1 cellular context compared by ENCODE assay signal in the genomic region with DNA sequence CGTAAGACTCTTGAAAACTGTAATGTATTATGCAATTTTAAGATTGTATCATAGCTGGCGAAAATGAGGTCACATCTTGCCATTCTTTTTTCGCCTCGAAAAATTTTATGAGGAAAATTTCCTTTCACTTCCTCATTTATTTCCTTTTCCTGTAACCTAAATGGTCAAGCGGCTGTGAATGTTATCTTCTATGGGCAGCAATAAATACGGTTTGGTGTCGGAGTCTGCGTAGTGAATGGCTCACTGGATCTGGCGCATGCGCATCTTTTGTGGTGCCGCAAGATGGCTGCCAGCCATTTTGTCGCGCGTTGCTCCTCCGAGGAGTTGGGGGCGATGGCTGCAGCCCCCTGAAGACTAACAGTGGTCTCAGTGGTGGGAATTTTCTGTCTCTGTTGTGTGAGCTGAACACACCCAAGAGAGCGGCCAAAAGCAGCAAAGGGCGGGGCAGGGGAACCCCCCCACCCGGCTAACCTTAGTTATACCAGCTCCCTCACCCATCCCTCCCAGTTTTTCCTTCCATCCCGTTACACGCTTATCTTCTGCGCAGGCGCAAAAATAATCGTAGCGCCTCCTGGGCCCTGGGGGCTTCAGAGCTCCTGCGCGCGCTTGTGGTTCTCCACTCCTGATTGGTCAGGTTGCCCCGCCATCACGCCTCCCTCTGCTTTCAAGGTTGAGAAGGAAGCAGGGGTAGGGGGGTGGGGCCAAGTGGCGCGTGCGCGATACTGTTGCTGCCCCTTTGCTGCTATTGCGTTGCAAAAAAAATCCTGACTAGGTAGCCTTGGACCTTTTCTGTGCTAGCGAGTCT.
TF ChIP-seq lines count a peak whose summit lies in the region.

A gene (plus strand): TSS at position 722 of the 805 bp plus-strand sequence. CDS start 568 bp downstream, outside the sequence.

TF ChIP-seq in K562, 482 proteins besides CTCF, POLR2A, EP300 and RAD21 (continued from another document and continues in another):
- TF ChIP-seq, protein P1, sequence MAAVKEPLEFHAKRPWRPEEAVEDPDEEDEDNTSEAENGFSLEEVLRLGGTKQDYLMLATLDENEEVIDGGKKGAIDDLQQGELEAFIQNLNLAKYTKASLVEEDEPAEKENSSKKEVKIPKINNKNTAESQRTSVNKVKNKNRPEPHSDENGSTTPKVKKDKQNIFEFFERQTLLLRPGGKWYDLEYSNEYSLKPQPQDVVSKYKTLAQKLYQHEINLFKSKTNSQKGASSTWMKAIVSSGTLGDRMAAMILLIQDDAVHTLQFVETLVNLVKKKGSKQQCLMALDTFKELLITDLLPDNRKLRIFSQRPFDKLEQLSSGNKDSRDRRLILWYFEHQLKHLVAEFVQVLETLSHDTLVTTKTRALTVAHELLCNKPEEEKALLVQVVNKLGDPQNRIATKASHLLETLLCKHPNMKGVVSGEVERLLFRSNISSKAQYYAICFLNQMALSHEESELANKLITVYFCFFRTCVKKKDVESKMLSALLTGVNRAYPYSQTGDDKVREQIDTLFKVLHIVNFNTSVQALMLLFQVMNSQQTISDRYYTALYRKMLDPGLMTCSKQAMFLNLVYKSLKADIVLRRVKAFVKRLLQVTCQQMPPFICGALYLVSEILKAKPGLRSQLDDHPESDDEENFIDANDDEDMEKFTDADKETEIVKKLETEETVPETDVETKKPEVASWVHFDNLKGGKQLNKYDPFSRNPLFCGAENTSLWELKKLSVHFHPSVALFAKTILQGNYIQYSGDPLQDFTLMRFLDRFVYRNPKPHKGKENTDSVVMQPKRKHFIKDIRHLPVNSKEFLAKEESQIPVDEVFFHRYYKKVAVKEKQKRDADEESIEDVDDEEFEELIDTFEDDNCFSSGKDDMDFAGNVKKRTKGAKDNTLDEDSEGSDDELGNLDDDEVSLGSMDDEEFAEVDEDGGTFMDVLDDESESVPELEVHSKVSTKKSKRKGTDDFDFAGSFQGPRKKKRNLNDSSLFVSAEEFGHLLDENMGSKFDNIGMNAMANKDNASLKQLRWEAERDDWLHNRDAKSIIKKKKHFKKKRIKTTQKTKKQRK (IDR thresholded peaks at IDR 0.05; ENCODE audit: borderline replicate concordance, low read depth, low read length) = no peak
- TF ChIP-seq KAT7 (CRISPR knock-in tag; IDR thresholded peaks at IDR 0.05; ENCODE audit: borderline replicate concordance) (no peak), HDAC1 (IDR thresholded peaks at IDR 0.05) (peak in 1 of 2 experiments; percentile 55; a peak in 1 of 4 replicates), CEBPG (CRISPR knock-in tag; IDR thresholded peaks at IDR 0.05) (peak; percentile 81), CEBPG (tag; conservative IDR thresholded peaks at IDR 0.05 in 1 of 2, IDR thresholded peaks at IDR 0.05 in 1 of 2) (peak; percentile 99 to 100), ASH1L (IDR thresholded peaks at IDR 0.05; ENCODE audit: borderline replicate concordance, low read depth, partially characterized antibody) (no peak), XRCC4 (IDR thresholded peaks at IDR 0.05; ENCODE audit: extremely low read depth, insufficient read depth, insufficient read length) (no peak), GABPB1 (CRISPR knock-in tag; IDR thresholded peaks at IDR 0.05) (peak; percentile 71), ZNF253 (CRISPR knock-in tag; conservative IDR thresholded peaks at IDR 0.05) (no peak), FOXK2 (conservative IDR thresholded peaks at IDR 0.05 in 1 of 2, IDR thresholded peaks at IDR 0.05 in 1 of 2; ENCODE audit: low read depth in 2 of 2) (peak; percentile 73 to 75), RAD51 (IDR thresholded peaks at IDR 0.05; ENCODE audit: borderline replicate concordance, low read depth) (0 out of 2 replicates have a peak, but pooled peaks have one; percentile 10), PRPF4 (IDR thresholded peaks at IDR 0.05; ENCODE audit: insufficient read depth, low read depth, low read length, poor library complexity, severe bottlenecking) (no peak), CBFB (CRISPR knock-in tag; IDR thresholded peaks at IDR 0.05) (no peak), KLF13 (tag; IDR thresholded peaks at IDR 0.05; ENCODE audit: borderline replicate concordance, low read depth) (peak; percentile 77), MYNN (IDR thresholded peaks at IDR 0.05) (no peak), MYNN (CRISPR knock-in tag; IDR thresholded peaks at IDR 0.05) (no peak), HNRNPLL (IDR thresholded peaks at IDR 0.05; ENCODE audit: low read depth, low read length, poor library complexity, severe bottlenecking) (peak; percentile 62), SREBF1 (IDR thresholded peaks at IDR 0.05; ENCODE audit: borderline replicate concordance, low read depth, low read length) (no peak; the same call in 1 of the 2 replicates), ZFP30 (CRISPR knock-in tag; IDR thresholded peaks at IDR 0.05; ENCODE audit: borderline replicate concordance) (no peak), ZNF224 (CRISPR knock-in tag; IDR thresholded peaks at IDR 0.05) (no peak), DNMT1 (IDR thresholded peaks at IDR 0.05) (no peak), ILK (tag; IDR thresholded peaks at IDR 0.05; ENCODE audit: borderline replicate concordance, low read depth) (no peak), U2AF2 (optimal IDR thresholded peaks at IDR 0.05; ENCODE audit: low read depth, low read length) (no peak), SP2 (IDR thresholded peaks at IDR 0.05; ENCODE audit: extremely low read depth, low read depth, low read length, poor library complexity, severe bottlenecking) (no peak), MTF1 (CRISPR knock-in tag; IDR thresholded peaks at IDR 0.05; ENCODE audit: borderline replicate concordance) (no peak), GTF2A2 (tag; IDR thresholded peaks at IDR 0.05) (no peak), ZNF707 (CRISPR knock-in tag; conservative IDR thresholded peaks at IDR 0.05) (0 out of 2 replicates have a peak, but pooled peaks have one; percentile 45), MAFG (tag; conservative IDR thresholded peaks at IDR 0.05) (no peak), ZNF589 (CRISPR knock-in tag; IDR thresholded peaks at IDR 0.05; ENCODE audit: low read depth) (peak; percentile 71), ZNF444 (CRISPR knock-in tag; IDR thresholded peaks at IDR 0.05) (0 out of 2 replicates have a peak, but pooled peaks have one; percentile 7), ZNF699 (CRISPR knock-in tag; IDR thresholded peaks at IDR 0.05; ENCODE audit: insufficient replicate concordance) (no peak), ETV1 (tag; conservative IDR thresholded peaks at IDR 0.05; ENCODE audit: low read depth) (no peak), NR4A1 (CRISPR knock-in tag; IDR thresholded peaks at IDR 0.05) (0 out of 2 replicates have a peak, but pooled peaks have one; percentile 62), NR4A1 (tag; IDR thresholded peaks at IDR 0.05) (peak; percentile 20; the same call in 1 of the 2 replicates), POLR2B (IDR thresholded peaks at IDR 0.05; ENCODE audit: low read depth, partially characterized antibody) (peak; percentile 95), ZNF143 (CRISPR knock-in tag; IDR thresholded peaks at IDR 0.05) (peak; percentile 41; the same call in 1 of the 2 replicates), CBFA2T2 (conservative IDR thresholded peaks at IDR 0.05) (0 out of 2 replicates have a peak, but pooled peaks have one; percentile 7), POLR2AphosphoS5 (IDR thresholded peaks at IDR 0.05; ENCODE audit: control insufficient read depth, insufficient read depth, low read depth, low read length) (peak; percentile 38), CREM (IDR thresholded peaks at IDR 0.05; ENCODE audit: low read depth) (peak; percentile 77), ZNF75A (CRISPR knock-in tag; IDR thresholded peaks at IDR 0.05) (no peak), FOXA3 (CRISPR knock-in tag; conservative IDR thresholded peaks at IDR 0.05 in 1 of 2, IDR thresholded peaks at IDR 0.05 in 1 of 2) (no peak; a peak in 1 of 4 replicates), SMARCA4 (IDR thresholded peaks at IDR 0.05) (peak; percentile 76; the same call in 1 of the 2 replicates)
- TF ChIP-seq, protein P2, sequence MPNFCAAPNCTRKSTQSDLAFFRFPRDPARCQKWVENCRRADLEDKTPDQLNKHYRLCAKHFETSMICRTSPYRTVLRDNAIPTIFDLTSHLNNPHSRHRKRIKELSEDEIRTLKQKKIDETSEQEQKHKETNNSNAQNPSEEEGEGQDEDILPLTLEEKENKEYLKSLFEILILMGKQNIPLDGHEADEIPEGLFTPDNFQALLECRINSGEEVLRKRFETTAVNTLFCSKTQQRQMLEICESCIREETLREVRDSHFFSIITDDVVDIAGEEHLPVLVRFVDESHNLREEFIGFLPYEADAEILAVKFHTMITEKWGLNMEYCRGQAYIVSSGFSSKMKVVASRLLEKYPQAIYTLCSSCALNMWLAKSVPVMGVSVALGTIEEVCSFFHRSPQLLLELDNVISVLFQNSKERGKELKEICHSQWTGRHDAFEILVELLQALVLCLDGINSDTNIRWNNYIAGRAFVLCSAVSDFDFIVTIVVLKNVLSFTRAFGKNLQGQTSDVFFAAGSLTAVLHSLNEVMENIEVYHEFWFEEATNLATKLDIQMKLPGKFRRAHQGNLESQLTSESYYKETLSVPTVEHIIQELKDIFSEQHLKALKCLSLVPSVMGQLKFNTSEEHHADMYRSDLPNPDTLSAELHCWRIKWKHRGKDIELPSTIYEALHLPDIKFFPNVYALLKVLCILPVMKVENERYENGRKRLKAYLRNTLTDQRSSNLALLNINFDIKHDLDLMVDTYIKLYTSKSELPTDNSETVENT (CRISPR knock-in tag; IDR thresholded peaks at IDR 0.05) = peak; percentile 90
- TF ChIP-seq, protein P3, sequence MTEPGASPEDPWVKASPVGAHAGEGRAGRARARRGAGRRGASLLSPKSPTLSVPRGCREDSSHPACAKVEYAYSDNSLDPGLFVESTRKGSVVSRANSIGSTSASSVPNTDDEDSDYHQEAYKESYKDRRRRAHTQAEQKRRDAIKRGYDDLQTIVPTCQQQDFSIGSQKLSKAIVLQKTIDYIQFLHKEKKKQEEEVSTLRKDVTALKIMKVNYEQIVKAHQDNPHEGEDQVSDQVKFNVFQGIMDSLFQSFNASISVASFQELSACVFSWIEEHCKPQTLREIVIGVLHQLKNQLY (CRISPR knock-in tag; conservative IDR thresholded peaks at IDR 0.05) = no peak
- TF ChIP-seq, protein P4, sequence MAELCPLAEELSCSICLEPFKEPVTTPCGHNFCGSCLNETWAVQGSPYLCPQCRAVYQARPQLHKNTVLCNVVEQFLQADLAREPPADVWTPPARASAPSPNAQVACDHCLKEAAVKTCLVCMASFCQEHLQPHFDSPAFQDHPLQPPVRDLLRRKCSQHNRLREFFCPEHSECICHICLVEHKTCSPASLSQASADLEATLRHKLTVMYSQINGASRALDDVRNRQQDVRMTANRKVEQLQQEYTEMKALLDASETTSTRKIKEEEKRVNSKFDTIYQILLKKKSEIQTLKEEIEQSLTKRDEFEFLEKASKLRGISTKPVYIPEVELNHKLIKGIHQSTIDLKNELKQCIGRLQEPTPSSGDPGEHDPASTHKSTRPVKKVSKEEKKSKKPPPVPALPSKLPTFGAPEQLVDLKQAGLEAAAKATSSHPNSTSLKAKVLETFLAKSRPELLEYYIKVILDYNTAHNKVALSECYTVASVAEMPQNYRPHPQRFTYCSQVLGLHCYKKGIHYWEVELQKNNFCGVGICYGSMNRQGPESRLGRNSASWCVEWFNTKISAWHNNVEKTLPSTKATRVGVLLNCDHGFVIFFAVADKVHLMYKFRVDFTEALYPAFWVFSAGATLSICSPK (IDR thresholded peaks at IDR 0.05; ENCODE audit: borderline replicate concordance) = no peak
- TF ChIP-seq, protein P5, sequence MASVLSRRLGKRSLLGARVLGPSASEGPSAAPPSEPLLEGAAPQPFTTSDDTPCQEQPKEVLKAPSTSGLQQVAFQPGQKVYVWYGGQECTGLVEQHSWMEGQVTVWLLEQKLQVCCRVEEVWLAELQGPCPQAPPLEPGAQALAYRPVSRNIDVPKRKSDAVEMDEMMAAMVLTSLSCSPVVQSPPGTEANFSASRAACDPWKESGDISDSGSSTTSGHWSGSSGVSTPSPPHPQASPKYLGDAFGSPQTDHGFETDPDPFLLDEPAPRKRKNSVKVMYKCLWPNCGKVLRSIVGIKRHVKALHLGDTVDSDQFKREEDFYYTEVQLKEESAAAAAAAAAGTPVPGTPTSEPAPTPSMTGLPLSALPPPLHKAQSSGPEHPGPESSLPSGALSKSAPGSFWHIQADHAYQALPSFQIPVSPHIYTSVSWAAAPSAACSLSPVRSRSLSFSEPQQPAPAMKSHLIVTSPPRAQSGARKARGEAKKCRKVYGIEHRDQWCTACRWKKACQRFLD (CRISPR knock-in tag; IDR thresholded peaks at IDR 0.05) = no peak; the same call in 1 of the 2 replicates
- TF ChIP-seq, protein P6, sequence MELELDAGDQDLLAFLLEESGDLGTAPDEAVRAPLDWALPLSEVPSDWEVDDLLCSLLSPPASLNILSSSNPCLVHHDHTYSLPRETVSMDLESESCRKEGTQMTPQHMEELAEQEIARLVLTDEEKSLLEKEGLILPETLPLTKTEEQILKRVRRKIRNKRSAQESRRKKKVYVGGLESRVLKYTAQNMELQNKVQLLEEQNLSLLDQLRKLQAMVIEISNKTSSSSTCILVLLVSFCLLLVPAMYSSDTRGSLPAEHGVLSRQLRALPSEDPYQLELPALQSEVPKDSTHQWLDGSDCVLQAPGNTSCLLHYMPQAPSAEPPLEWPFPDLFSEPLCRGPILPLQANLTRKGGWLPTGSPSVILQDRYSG (tag; conservative IDR thresholded peaks at IDR 0.05; ENCODE audit: low read depth) = no peak; the same call in 1 of the 2 replicates
- TF ChIP-seq, protein P7, sequence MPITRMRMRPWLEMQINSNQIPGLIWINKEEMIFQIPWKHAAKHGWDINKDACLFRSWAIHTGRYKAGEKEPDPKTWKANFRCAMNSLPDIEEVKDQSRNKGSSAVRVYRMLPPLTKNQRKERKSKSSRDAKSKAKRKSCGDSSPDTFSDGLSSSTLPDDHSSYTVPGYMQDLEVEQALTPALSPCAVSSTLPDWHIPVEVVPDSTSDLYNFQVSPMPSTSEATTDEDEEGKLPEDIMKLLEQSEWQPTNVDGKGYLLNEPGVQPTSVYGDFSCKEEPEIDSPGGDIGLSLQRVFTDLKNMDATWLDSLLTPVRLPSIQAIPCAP (CRISPR knock-in tag; IDR thresholded peaks at IDR 0.05; ENCODE audit: borderline replicate concordance) = no peak
- TF ChIP-seq, protein P8, sequence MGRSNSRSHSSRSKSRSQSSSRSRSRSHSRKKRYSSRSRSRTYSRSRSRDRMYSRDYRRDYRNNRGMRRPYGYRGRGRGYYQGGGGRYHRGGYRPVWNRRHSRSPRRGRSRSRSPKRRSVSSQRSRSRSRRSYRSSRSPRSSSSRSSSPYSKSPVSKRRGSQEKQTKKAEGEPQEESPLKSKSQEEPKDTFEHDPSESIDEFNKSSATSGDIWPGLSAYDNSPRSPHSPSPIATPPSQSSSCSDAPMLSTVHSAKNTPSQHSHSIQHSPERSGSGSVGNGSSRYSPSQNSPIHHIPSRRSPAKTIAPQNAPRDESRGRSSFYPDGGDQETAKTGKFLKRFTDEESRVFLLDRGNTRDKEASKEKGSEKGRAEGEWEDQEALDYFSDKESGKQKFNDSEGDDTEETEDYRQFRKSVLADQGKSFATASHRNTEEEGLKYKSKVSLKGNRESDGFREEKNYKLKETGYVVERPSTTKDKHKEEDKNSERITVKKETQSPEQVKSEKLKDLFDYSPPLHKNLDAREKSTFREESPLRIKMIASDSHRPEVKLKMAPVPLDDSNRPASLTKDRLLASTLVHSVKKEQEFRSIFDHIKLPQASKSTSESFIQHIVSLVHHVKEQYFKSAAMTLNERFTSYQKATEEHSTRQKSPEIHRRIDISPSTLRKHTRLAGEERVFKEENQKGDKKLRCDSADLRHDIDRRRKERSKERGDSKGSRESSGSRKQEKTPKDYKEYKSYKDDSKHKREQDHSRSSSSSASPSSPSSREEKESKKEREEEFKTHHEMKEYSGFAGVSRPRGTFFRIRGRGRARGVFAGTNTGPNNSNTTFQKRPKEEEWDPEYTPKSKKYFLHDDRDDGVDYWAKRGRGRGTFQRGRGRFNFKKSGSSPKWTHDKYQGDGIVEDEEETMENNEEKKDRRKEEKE (IDR thresholded peaks at IDR 0.05; ENCODE audit: borderline replicate concordance in 1 of 2, control insufficient read depth in 1 of 2, low read depth in 2 of 2, low read length in 1 of 2) = no peak
